ENCODE assay signal across 8 cellular contexts in genomic region chr19:6392219-6393073, GRCh38. TPM values are rescaled to one million over a fixed set of nuclear protein-coding genes. Genes with fewer than 3 reads are reported as not detected.
A peak's percentile ranks its signal among the peaks of the same experiment; 100 is the strongest.
DNase-seq lines count a peak whose midpoint lies in the region; ATAC-seq and TF ChIP-seq lines count a peak whose summit lies in the region.

No MANE protein-coding gene starts in this region.

- H3K27me3 ChIP-seq in iPS-15b (ENCODE audit: control insufficient read depth, insufficient read depth, low read length) (no peaks in the 10 kb centered on the region), suprapubic skin (no peaks in the 10 kb centered on the region)

- H3K4me3 ChIP-seq in iPS-15b (ENCODE audit: low read depth, low read length) (peak overlapping the region; percentile 98), suprapubic skin (peak overlapping the region; percentile 82)

- peak overlapping the region; percentile 96 for H3K4me3 Mint-ChIP-seq in activated T-cell treated with anti-CD3 and anti-CD28 coated beads, Interleukin-2, amount 50 U/mL, for 4 hours
- peak overlapping the region; percentile 94 for H3K4me3 Mint-ChIP-seq in activated B cell treated with CpG ODN at 0.5 μM for 24 hours

- H3K4me1 ChIP-seq in iPS-15b (ENCODE audit: control insufficient read depth, insufficient read depth, low read length) (no peaks in the 10 kb centered on the region), suprapubic skin (peaks cover 18% of the 10 kb centered on the region)

- WGBS in suprapubic skin: 6% methylated on average over 29 of the region's 30 CpGs

- H3K9me3 ChIP-seq in iPS-15b (ENCODE audit: control insufficient read depth, insufficient read depth, low read length): no peaks in the 10 kb centered on the region
- no peaks in the 10 kb centered on the region for H3K9me3 ChIP-seq in suprapubic skin

- intact Hi-C loops in activated B cell treated with CpG ODN at 0.5 μM for 24 hours (cut with micrococcal nuclease): loop anchor here (1.0 to 2.0 kb wide), 6 partner anchors 19 to 193 kb away; partner anchors contain the start of gene CLPP

- POLR2A ChIA-PET in activated B cell treated with CpG ODN at 0.5 μM for 24 hours (lab: Charles Lee): interaction anchor here (0.8 to 1.6 kb wide), 4 partner anchors 19 to 89 kb away, joined by 4 to 15 read pairs (median 8); partner anchors contain the start of genes ALKBH7, DENND1C and KHSRP

- no peak for TF ChIP-seq CTCF in activated B cell treated with CpG ODN at 0.5 μM for 24 hours (IDR thresholded peaks at IDR 0.05)
- TF ChIP-seq CTCF in suprapubic skin (IDR thresholded peaks at IDR 0.05): no peak

- peak in 1 of 2 donors; percentile 8 for ATAC-seq in activated T-cell treated with anti-CD3 and anti-CD28 coated beads, Interleukin-2, amount 50 U/mL, for 4 hours
- peak; percentile 1 for ATAC-seq in activated B cell treated with CpG ODN at 0.5 μM for 24 hours (ENCODE audit: low read depth)

- H3K9ac ChIP-seq in iPS-15b (ENCODE audit: low read depth, low read length): peak overlapping the region; percentile 94

- H3K27me3 Mint-ChIP-seq in activated T-cell treated with anti-CD3 and anti-CD28 coated beads, Interleukin-2, amount 50 U/mL, for 4 hours (ENCODE audit: low read depth): no peaks in the 10 kb centered on the region
- H3K27me3 Mint-ChIP-seq in activated B cell treated with CpG ODN at 0.5 μM for 24 hours: no peaks in the 10 kb centered on the region

- peaks cover 10% of the 10 kb centered on the region for H3K36me3 Mint-ChIP-seq in activated T-cell treated with anti-CD3 and anti-CD28 coated beads, Interleukin-2, amount 50 U/mL, for 4 hours (ENCODE audit: insufficient read depth)
- peaks cover 38% of the 10 kb centered on the region for H3K36me3 Mint-ChIP-seq in activated B cell treated with CpG ODN at 0.5 μM for 24 hours (ENCODE audit: low read depth)

- peaks cover 24% of the 10 kb centered on the region for H3K4me1 Mint-ChIP-seq in activated T-cell treated with anti-CD3 and anti-CD28 coated beads, Interleukin-2, amount 50 U/mL, for 4 hours (ENCODE audit: low read depth)
- H3K4me1 Mint-ChIP-seq in activated B cell treated with CpG ODN at 0.5 μM for 24 hours: peaks cover 23% of the 10 kb centered on the region

- H3K9me3 Mint-ChIP-seq in activated T-cell treated with anti-CD3 and anti-CD28 coated beads, Interleukin-2, amount 50 U/mL, for 4 hours: no peaks in the 10 kb centered on the region
- H3K9me3 Mint-ChIP-seq in activated B cell treated with CpG ODN at 0.5 μM for 24 hours: no peaks in the 10 kb centered on the region

- no peak for TF ChIP-seq POLR2A in suprapubic skin (IDR thresholded peaks at IDR 0.05)

- CTCF ChIA-PET in activated B cell treated with CpG ODN at 0.5 μM for 24 hours (lab: Charles Lee): no interaction called here

- H3K36me3 ChIP-seq in iPS-15b (ENCODE audit: control insufficient read depth, insufficient read depth, low read length) (peaks cover 21% of the 10 kb centered on the region), suprapubic skin (peaks cover 28% of the 10 kb centered on the region)

- DNase-seq in activated T-cell treated with anti-CD3 and anti-CD28 coated beads, Interleukin-2, amount 50 U/mL, for 4 hours: no peak
- no peak for DNase-seq in activated T-cell treated with anti-CD3 and anti-CD28 coated beads, Interleukin-2, amount 50 U/mL, for 48 hours
- DNase-seq in activated B cell treated with CpG ODN at 0.5 μM for 24 hours: no peak
- no peak for DNase-seq in suprapubic skin (ENCODE audit: low spot score in 2 of 2)
- DNase-seq in kidney glomerular epithelial cell (lab: John Stamatoyannopoulos, UW): no peak
- no peak for DNase-seq in SIG-M5 (lab: John Stamatoyannopoulos, UW)
- DNase-seq in iPS-NIHi7 (ENCODE audit: extremely low spot score): no peak

- no peak for TF ChIP-seq EP300 in suprapubic skin (IDR thresholded peaks at IDR 0.05)

- H3K27ac ChIP-seq in suprapubic skin: peak overlapping the region; percentile 91

- H3K27ac Mint-ChIP-seq in activated B cell treated with CpG ODN at 0.5 μM for 24 hours: peak overlapping the region; percentile 94

RNA-seq across cellular contexts. Expression of gene GTF2F1, which starts 0.5 kb away (rescaled TPM):
- 10 to 100 TPM; 68.6 to 77.9 (median 75.1) TPM for total RNA-seq in activated T-cell treated with anti-CD3 and anti-CD28 coated beads, Interleukin-2, amount 50 U/mL, for 4 hours
- 67.6 and 68.1 TPM in 2 replicates for total RNA-seq in activated B cell treated with CpG ODN at 0.5 μM for 24 hours
- total RNA-seq in suprapubic skin: 10 to 100 TPM; 31.4 to 46.7 (median 39.4) TPM

RNA-seq across cellular contexts. Expression of gene PSPN, which starts 16.7 kb away (rescaled TPM):
- 1 to 10 TPM; 1.4 to 1.9 (median 1.4) TPM for total RNA-seq in activated T-cell treated with anti-CD3 and anti-CD28 coated beads, Interleukin-2, amount 50 U/mL, for 4 hours
- 2.1 and 2.4 TPM in 2 replicates for total RNA-seq in activated B cell treated with CpG ODN at 0.5 μM for 24 hours
- total RNA-seq in suprapubic skin: 1 to 10 TPM in 3 of 4 donors, under 1 TPM in 1; 0.40 to 1.8 (median 1.4) TPM

RNA-seq across cellular contexts. Expression of gene ALKBH7, which starts 19.9 kb away (rescaled TPM):
- total RNA-seq in activated T-cell treated with anti-CD3 and anti-CD28 coated beads, Interleukin-2, amount 50 U/mL, for 4 hours: 10 to 100 TPM; 28.8 to 37.7 (median 36.3) TPM
- 48.4 and 52.9 TPM in 2 replicates for total RNA-seq in activated B cell treated with CpG ODN at 0.5 μM for 24 hours
- total RNA-seq in suprapubic skin: 10 to 100 TPM; 34.1 to 74.4 (median 56.9) TPM

RNA-seq across cellular contexts. Expression of gene CLPP, which starts 31.1 kb away (rescaled TPM):
- total RNA-seq in activated T-cell treated with anti-CD3 and anti-CD28 coated beads, Interleukin-2, amount 50 U/mL, for 4 hours: 100 to 1,000 TPM; 228 to 249 (median 237) TPM
- 60.6 and 68.2 TPM in 2 replicates for total RNA-seq in activated B cell treated with CpG ODN at 0.5 μM for 24 hours
- total RNA-seq in suprapubic skin: 10 to 100 TPM; 48.7 to 75.0 (median 72.0) TPM

RNA-seq across cellular contexts. Expression of gene KHSRP, which starts 32.2 kb away (rescaled TPM):
- 100 to 1,000 TPM; 513 to 596 (median 530) TPM for total RNA-seq in activated T-cell treated with anti-CD3 and anti-CD28 coated beads, Interleukin-2, amount 50 U/mL, for 4 hours
- 251 and 281 TPM in 2 replicates for total RNA-seq in activated B cell treated with CpG ODN at 0.5 μM for 24 hours
- total RNA-seq in suprapubic skin: 100 to 1,000 TPM; 127 to 160 (median 139) TPM
